1 cellular context compared by ENCODE assay signal in the genomic region with DNA sequence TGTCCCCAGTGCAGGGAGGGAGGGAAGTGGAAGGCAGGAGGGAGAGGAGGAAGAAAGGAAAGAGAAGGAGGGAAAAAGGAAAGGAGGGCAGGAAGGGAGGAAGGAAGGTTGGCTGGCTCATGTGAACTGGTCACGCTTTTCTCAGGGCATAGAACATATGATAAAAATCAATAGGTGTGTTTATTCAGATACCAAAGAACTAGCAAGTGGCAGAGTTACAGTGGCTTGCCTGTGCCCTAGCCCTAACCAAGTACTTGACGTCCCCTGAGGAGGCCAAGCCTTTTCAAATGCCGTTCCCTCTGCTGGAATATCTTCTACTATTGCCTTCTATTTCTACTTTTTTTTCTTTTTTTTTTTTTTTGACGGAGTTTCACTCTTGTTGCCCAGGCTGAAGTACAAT.
TF ChIP-seq lines count a peak whose summit lies in the region.

No MANE protein-coding gene starts in this region.

TF ChIP-seq in K562, 482 proteins besides CTCF, POLR2A, EP300 and RAD21:
- TF ChIP-seq FOXK2 (conservative IDR thresholded peaks at IDR 0.05 in 1 of 2, IDR thresholded peaks at IDR 0.05 in 1 of 2; ENCODE audit: low read depth in 2 of 2) = 0 out of 4 replicates have a peak, but pooled peaks of 1 of the 2 experiments have one; percentile 0
- 0 out of 4 replicates have a peak, but pooled peaks of 1 of the 2 experiments have one; percentile 1 for TF ChIP-seq KDM1A (IDR thresholded peaks at IDR 0.05)
- 0 out of 2 replicates have a peak, but pooled peaks have one; percentile 0 for TF ChIP-seq SMARCE1 (IDR thresholded peaks at IDR 0.05)
- no peak for TF ChIP-seq SIN3B (IDR thresholded peaks at IDR 0.05; ENCODE audit: low read depth)
